ENCODE assay signal across 10 cellular contexts in genomic region chr6:90368601-90369000, GRCh38.
DNase-seq lines count a peak whose midpoint lies in the region; ATAC-seq and TF ChIP-seq lines count a peak whose summit lies in the region.
"Had no signal": no experiment of that assay in that cellular context is flagged by ENCODE, and none has a peak within 500 bp of the region (broad histone marks: within the 10 kb centered on the region; RNA-seq: fewer than 3 reads in every experiment).

No MANE protein-coding gene starts in this region.

- peaks cover 38% of the 10 kb centered on the region for H3K4me1 ChIP-seq in OCI-LY1 (ENCODE audit: insufficient read depth, low read length, severe bottlenecking)
- no peaks in the 10 kb centered on the region for H3K4me1 ChIP-seq in prostate gland (replicated peaks)

- intact Hi-C loops in prostate gland (cut with DNase I): loop anchor here (5.0 to 10.0 kb wide), 3 partner anchors 71 to 146 kb away; partner anchors contain the start of gene BACH2

- no peak for ATAC-seq in HG03354 (IDR thresholded peaks at IDR 0.05; ENCODE audit: poor library complexity, severe bottlenecking, unreplicated experiment)
- no peak for ATAC-seq in HG03280 (IDR thresholded peaks at IDR 0.05; ENCODE audit: unreplicated experiment)
- no peak for ATAC-seq in GM21825 (IDR thresholded peaks at IDR 0.05; ENCODE audit: unreplicated experiment)
- ATAC-seq: naive thymus-derived CD8-positive, alpha-beta T cell had no signal

- peaks cover 9% of the 10 kb centered on the region for H3K9me3 ChIP-seq in OCI-LY1 (ENCODE audit: low read length)
- no peaks in the 10 kb centered on the region for H3K9me3 ChIP-seq in prostate gland

- peaks cover 9% of the 10 kb centered on the region; the same call in 1 of the 2 replicates for H3K36me3 ChIP-seq in OCI-LY1 (ENCODE audit: insufficient read depth, low read length)
- H3K36me3 ChIP-seq in prostate gland: no peaks in the 10 kb centered on the region

- no peak for TF ChIP-seq CTCF in OCI-LY1 (IDR thresholded peaks at IDR 0.05; ENCODE audit: low read length)
- no peak for TF ChIP-seq CTCF in prostate gland (IDR thresholded peaks at IDR 0.05)

- peaks cover 4% of the 10 kb centered on the region; the same call in 1 of the 2 replicates for H3F3A ChIP-seq in OCI-LY1 (ENCODE audit: insufficient read depth, low read length)

- no peaks in the 10 kb centered on the region for H3K9me2 ChIP-seq in OCI-LY1 (ENCODE audit: low read depth, low read length)

- no peaks in the 10 kb centered on the region for H3K79me2 ChIP-seq in OCI-LY1 (ENCODE audit: insufficient read depth, low read length)

- H2AFZ ChIP-seq in OCI-LY1 (ENCODE audit: low read length): no peak overlapping the region

- H4K20me1 ChIP-seq in OCI-LY1 (ENCODE audit: insufficient read depth, low read length): no peaks in the 10 kb centered on the region

- H3K4me3 ChIP-seq in OCI-LY1 (ENCODE audit: low read depth, low read length, poor library complexity, severe bottlenecking) (no peak overlapping the region), prostate gland (no peak overlapping the region)

- H3K9ac ChIP-seq in OCI-LY1 (ENCODE audit: low read length): no peak overlapping the region

- no peaks in the 10 kb centered on the region for H3K27me3 ChIP-seq in OCI-LY1 (ENCODE audit: insufficient read depth, low read length)
- H3K27me3 ChIP-seq in prostate gland (replicated peaks; ENCODE audit: insufficient read depth): no peaks in the 10 kb centered on the region

- peak overlapping the region; percentile 14 for H3K27ac ChIP-seq in OCI-LY1 (ENCODE audit: low read depth, low read length, poor library complexity, severe bottlenecking)
- H3K27ac ChIP-seq in epithelial cell of prostate: peak overlapping the region; percentile 61
- H3K27ac ChIP-seq in prostate gland: peak overlapping the region; percentile 74 to 76

- TF ChIP-seq POLR2A in prostate gland (IDR thresholded peaks at IDR 0.05): no peak

- H3K4me2 ChIP-seq in OCI-LY1 (ENCODE audit: low read length): no peak overlapping the region

- DNase-seq in EH (ENCODE audit: low read depth) (peak; percentile 76), epithelial cell of prostate (ENCODE audit: low read depth, low spot score) (no peak), prostate gland (ENCODE audit: low spot score) (no peak), NCI-H774 (lab: John Stamatoyannopoulos, UW) (no peak)
- DNase-seq: activated CD4-positive, alpha-beta T cell treated with anti-CD3 and anti-CD28 coated beads for 1 hour; naive thymus-derived CD8-positive, alpha-beta T cell had no signal

Comparison
In these comparisons a context has a peak if more than half of its experiments do, and no peak if none do; other contexts are left out.
1. H3K27ac ChIP-seq: peak in every context shown above with its lines; median percentile 75 in prostate gland; 61 in epithelial cell of prostate; 14 in OCI-LY1.